Comparison of ENCODE assay signal across 4 cellular contexts in the genomic region with DNA sequence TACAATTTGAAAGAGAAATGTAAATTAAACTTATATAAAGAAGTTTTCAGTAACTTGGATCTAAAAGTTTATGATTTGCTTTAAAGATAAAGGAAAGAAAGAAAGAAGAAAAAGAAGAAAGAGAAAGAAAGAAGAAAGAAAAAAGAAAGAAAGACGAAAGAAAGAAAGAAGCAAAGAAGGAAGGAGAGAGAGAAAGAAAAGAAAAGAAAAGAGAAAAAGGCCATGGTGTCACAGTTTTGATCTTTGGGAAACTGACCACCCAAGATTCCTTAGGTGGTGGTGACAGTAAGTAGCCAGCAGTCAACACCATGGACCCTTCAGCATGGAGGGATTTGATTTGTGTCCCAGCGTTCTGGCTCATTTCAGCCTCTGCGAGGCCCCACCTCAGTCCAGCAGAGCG. TPM values are rescaled to one million over a fixed set of nuclear protein-coding genes. Genes with fewer than 3 reads are reported as not detected.
"Had no signal": no experiment of that assay in that cellular context is flagged by ENCODE, and none has a peak within 500 bp of the region (broad histone marks: within the 10 kb centered on the region; RNA-seq: fewer than 3 reads in every experiment).

No MANE protein-coding gene starts in this region.

RNA-seq across cellular contexts. Expression of a gene that starts 4.5 kb away (rescaled TPM):
- total RNA-seq: M059J, Right ventricle myocardium superior, SJSA1 had no signal

RNA-seq across cellular contexts. Expression of a gene that starts 9.8 kb away (rescaled TPM):
- total RNA-seq: M059J, Right ventricle myocardium superior, SJSA1 had no signal
- polyA plus RNA-seq: IgD-negative memory B cell had no signal

RNA-seq across cellular contexts. Expression of a gene that starts 24.7 kb away (rescaled TPM):
- total RNA-seq: M059J had no signal
